In the genomic region with DNA sequence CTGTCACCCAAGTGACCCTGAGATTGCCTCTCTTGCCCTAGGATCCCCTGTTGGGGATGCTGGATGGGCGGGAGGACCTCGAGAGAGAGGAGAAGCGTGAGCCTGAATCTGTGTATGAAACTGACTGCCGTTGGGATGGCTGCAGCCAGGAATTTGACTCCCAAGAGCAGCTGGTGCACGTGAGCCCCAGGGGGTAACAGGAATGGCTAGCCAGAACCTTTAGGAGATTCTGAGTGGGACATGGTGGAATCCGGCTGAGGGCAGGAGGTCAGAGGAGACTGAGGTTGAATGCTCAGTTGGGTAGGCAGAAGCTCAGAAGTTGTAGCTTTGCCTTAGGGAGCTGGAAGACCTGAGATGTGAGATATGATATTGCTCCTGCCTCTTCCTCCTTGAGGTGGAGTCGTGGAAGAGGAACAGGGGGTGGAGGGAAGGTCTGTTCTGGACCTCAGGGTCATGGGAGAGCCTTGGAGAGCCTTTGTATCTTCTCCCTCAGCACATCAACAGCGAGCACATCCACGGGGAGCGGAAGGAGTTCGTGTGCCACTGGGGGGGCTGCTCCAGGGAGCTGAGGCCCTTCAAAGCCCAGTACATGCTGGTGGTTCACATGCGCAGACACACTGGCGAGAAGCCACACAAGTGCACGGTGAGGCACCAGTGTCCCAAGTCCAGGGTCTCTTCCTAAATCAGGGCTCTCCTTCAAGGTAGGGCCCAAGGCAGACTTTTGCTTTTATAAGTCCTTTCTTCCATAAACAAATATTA, we compare ENCODE assay signal across 25 cellular contexts. TPM values are rescaled to one million over a fixed set of nuclear protein-coding genes. Genes with fewer than 3 reads are reported as not detected.
DNase-seq lines count a peak whose midpoint lies in the region; ATAC-seq lines count a peak whose summit lies in the region.
"Had no signal": no experiment of that assay in that cellular context is flagged by ENCODE, and none has a peak within 500 bp of the region (broad histone marks: within the 10 kb centered on the region; RNA-seq: fewer than 3 reads in every experiment).

No MANE protein-coding gene starts in this region.

- peaks cover 7 to 11% of the 10 kb centered on the region in 2 donors for H3K27me3 Mint-ChIP-seq in CD4-positive, alpha-beta memory T cell
- H3K27me3 Mint-ChIP-seq in T-helper 17 cell, result peaks cover 10% of the 10 kb centered on the region
- peaks cover 0 to 11% (median 4%) of the 10 kb centered on the region in 5 donors for H3K27me3 Mint-ChIP-seq in naive thymus-derived CD4-positive, alpha-beta T cell
- H3K27me3 Mint-ChIP-seq: stimulated activated naive CD8-positive, alpha-beta T cell treated with anti-CD3 and anti-CD28 coated beads, Interleukin-15, Interleukin-2, amounts not matched to agents 100 ng/mL and 50 ng/mL, for 24 hours had no signal

- H3K27ac Mint-ChIP-seq in CD4-positive, alpha-beta memory T cell, result peak overlapping the region in 4 of 7 donors; percentile 18 to 56 (median 50)
- H3K27ac Mint-ChIP-seq in T-helper 17 cell, result peak overlapping the region; percentile 79
- peak overlapping the region in 8 of 9 donors; percentile 6 to 76 (median 66) for H3K27ac Mint-ChIP-seq in naive thymus-derived CD4-positive, alpha-beta T cell
- H3K27ac Mint-ChIP-seq: activated CD4-positive, alpha-beta memory T cell treated with anti-CD3 and anti-CD28 coated beads, Interleukin-2, amount 10 ng/mL, durations not matched to agents 7 days and 5 days; nephron; stimulated activated naive CD8-positive, alpha-beta T cell treated with anti-CD3 and anti-CD28 coated beads, Interleukin-15, Interleukin-2, amounts not matched to agents 100 ng/mL and 50 ng/mL, for 24 hours had no signal

- peaks cover 14 to 20% of the 10 kb centered on the region in 2 donors for H3K36me3 Mint-ChIP-seq in CD4-positive, alpha-beta memory T cell
- peaks cover 5% of the 10 kb centered on the region for H3K36me3 Mint-ChIP-seq in T-helper 17 cell (ENCODE audit: low read depth)
- peaks cover 11 to 25% (median 15%) of the 10 kb centered on the region in 5 donors for H3K36me3 Mint-ChIP-seq in naive thymus-derived CD4-positive, alpha-beta T cell

- POLR2A ChIA-PET in CD4-positive, alpha-beta memory T cell (lab: Charles Lee; ENCODE audit: partially characterized antibody), result interaction anchor here (0.9 to 9.6 kb wide), 3 partner anchors 12 to 354 kb away, joined by 3 to 225 read pairs (median 3); partner anchors contain the start of gene ARHGAP9
- POLR2A ChIA-PET in naive thymus-derived CD4-positive, alpha-beta T cell (lab: Charles Lee), result interaction anchor here (1.0 to 2.1 kb wide), 6 partner anchors 9 to 53 kb away, joined by 3 to 14 read pairs (median 6); partner anchors contain the start of genes ARHGAP9, INHBE and MARS1

- peaks cover 19% of the 10 kb centered on the region for H3K36me3 ChIP-seq in CD4-positive, alpha-beta memory T cell (ENCODE audit: insufficient read depth, low read length)
- H3K36me3 ChIP-seq in naive thymus-derived CD4-positive, alpha-beta T cell (ENCODE audit: control insufficient read depth in 2 of 3, insufficient read depth in 3 of 3, low read length in 3 of 3), result peaks cover 0 to 37% (median 3%) of the 10 kb centered on the region in 3 experiments
- H3K36me3 ChIP-seq: gastroesophageal sphincter had no signal

- H3K9me3 Mint-ChIP-seq in CD4-positive, alpha-beta memory T cell, result peaks cover 0 to 2% (median 0%) of the 10 kb centered on the region in 8 donors
- no peaks in the 10 kb centered on the region for H3K9me3 Mint-ChIP-seq in naive thymus-derived CD4-positive, alpha-beta T cell
- H3K9me3 Mint-ChIP-seq: activated CD4-positive, alpha-beta memory T cell treated with anti-CD3 and anti-CD28 coated beads, Interleukin-2, amount 10 ng/mL, durations not matched to agents 7 days and 5 days; nephron; stimulated activated naive CD8-positive, alpha-beta T cell treated with anti-CD3 and anti-CD28 coated beads, Interleukin-15, Interleukin-2, amounts not matched to agents 100 ng/mL and 50 ng/mL, for 24 hours had no signal

- H3K4me1 Mint-ChIP-seq in CD4-positive, alpha-beta memory T cell, result peaks cover 13 to 47% (median 18%) of the 10 kb centered on the region in 4 donors
- H3K4me1 Mint-ChIP-seq in T-helper 17 cell, result peaks cover 39% of the 10 kb centered on the region
- peaks cover 25 to 43% (median 34%) of the 10 kb centered on the region in 7 donors for H3K4me1 Mint-ChIP-seq in naive thymus-derived CD4-positive, alpha-beta T cell

- intact Hi-C loops in CD4-positive, alpha-beta memory T cell (cut with micrococcal nuclease), result no loop called here
- intact Hi-C loops in naive thymus-derived CD4-positive, alpha-beta T cell (cut with micrococcal nuclease), result no loop called here
- intact Hi-C loops in left cardiac atrium (cut with DNase I), result no loop called here

- no peak overlapping the region for H3K4me3 Mint-ChIP-seq in CD4-positive, alpha-beta memory T cell
- peak overlapping the region; percentile 64 for H3K4me3 Mint-ChIP-seq in T-helper 17 cell
- no peak overlapping the region for H3K4me3 Mint-ChIP-seq in naive thymus-derived CD4-positive, alpha-beta T cell
- H3K4me3 Mint-ChIP-seq: activated CD4-positive, alpha-beta memory T cell treated with anti-CD3 and anti-CD28 coated beads, Interleukin-2, amount 10 ng/mL, durations not matched to agents 7 days and 5 days; stimulated activated naive CD8-positive, alpha-beta T cell treated with anti-CD3 and anti-CD28 coated beads, Interleukin-15, Interleukin-2, amounts not matched to agents 100 ng/mL and 50 ng/mL, for 24 hours had no signal

- H3K4me3 ChIP-seq in CD4-positive, alpha-beta memory T cell (ENCODE audit: low read length in 2 of 2), result no peak overlapping the region
- H3K4me3 ChIP-seq in naive thymus-derived CD4-positive, alpha-beta T cell (ENCODE audit: low read length), result no peak overlapping the region
- H3K4me3 ChIP-seq: coronary artery, gastroesophageal sphincter, left lung had no signal

- H3K27me3 ChIP-seq in CD4-positive, alpha-beta memory T cell (ENCODE audit: insufficient read depth, low read length), result peaks cover 9% of the 10 kb centered on the region
- H3K27me3 ChIP-seq in naive thymus-derived CD4-positive, alpha-beta T cell (ENCODE audit: control insufficient read depth in 2 of 2, insufficient read depth in 2 of 2, low read length in 2 of 2), result no peaks in the 10 kb centered on the region

- CTCF ChIA-PET in CD4-positive, alpha-beta memory T cell (lab: Charles Lee; ENCODE audit: partially characterized antibody), result interaction anchor here (0.8 to 9.6 kb wide), 5 partner anchors 8 to 155 kb away, joined by 3 to 204 read pairs (median 3); partner anchors contain the start of genes ARHGAP9 and INHBE
- CTCF ChIA-PET in naive thymus-derived CD4-positive, alpha-beta T cell (lab: Charles Lee), result interaction anchor here (0.6 to 2.5 kb wide), 7 partner anchors 10 to 726 kb away, joined by 3 to 10 read pairs (median 3); no protein-coding TSS in a partner anchor

- no peak for DNase-seq in CD4-positive, alpha-beta memory T cell
- DNase-seq in T-helper 17 cell (no peak), left cardiac atrium (no peak), NCI-H187 (lab: John Stamatoyannopoulos, UW) (no peak), HK-2 (ENCODE audit: unreplicated experiment) (no peak)
- no peak for DNase-seq in naive thymus-derived CD4-positive, alpha-beta T cell
- DNase-seq: activated CD4-positive, alpha-beta memory T cell treated with anti-CD3 and anti-CD28 coated beads, Interleukin-2, amount 10 ng/mL, durations not matched to agents 7 days and 5 days; activated CD4-positive, CD25-positive, alpha-beta regulatory T cell; activated gamma-delta T cell treated with Interleukin-2 at 50 U/mL for 16 hours; activated T-cell treated with anti-CD3 and anti-CD28 coated beads for 4 hours; C1 segment of cervical spinal cord; hippocampal formation; IMR-90; left lung; NCI-H1092; NCI-H187 treated with DMSO at 0.1 percent for 48 hours; NCI-H526; SHP77 treated with DMSO at 0.1 percent for 48 hours had no signal

- no peaks in the 10 kb centered on the region for H3K9me3 ChIP-seq in CD4-positive, alpha-beta memory T cell (ENCODE audit: control insufficient read depth in 1 of 2, low read length in 2 of 2)
- H3K9me3 ChIP-seq in T-helper 17 cell (ENCODE audit: control insufficient read depth, low read length, poor library complexity, severe bottlenecking), result no peaks in the 10 kb centered on the region
- no peaks in the 10 kb centered on the region for H3K9me3 ChIP-seq in naive thymus-derived CD4-positive, alpha-beta T cell (ENCODE audit: control insufficient read depth in 2 of 3, low read length in 3 of 3)
- H3K9me3 ChIP-seq: gastroesophageal sphincter, left lung had no signal

- no peak overlapping the region for H3K27ac ChIP-seq in CD4-positive, alpha-beta memory T cell (ENCODE audit: low read depth, low read length)
- H3K27ac ChIP-seq in naive thymus-derived CD4-positive, alpha-beta T cell (ENCODE audit: low read depth, low read length), result no peak overlapping the region
- H3K27ac ChIP-seq: coronary artery, gastroesophageal sphincter, left lung had no signal

- ATAC-seq in T-helper 17 cell (no peak), left cardiac atrium (no peak)
- ATAC-seq in naive thymus-derived CD4-positive, alpha-beta T cell, result no peak
- ATAC-seq: gastroesophageal sphincter, left lung, sciatic nerve had no signal

- peaks cover 21% of the 10 kb centered on the region for H3K4me1 ChIP-seq in CD4-positive, alpha-beta memory T cell (ENCODE audit: insufficient read depth, low read length)
- H3K4me1 ChIP-seq in naive thymus-derived CD4-positive, alpha-beta T cell (ENCODE audit: control insufficient read depth in 2 of 2, insufficient read depth in 2 of 2, low read length in 2 of 2), result peaks cover 13 to 23% of the 10 kb centered on the region in 2 donors

RNA-seq across cellular contexts. Expression of gene GLI1, which starts 6.3 kb away (rescaled TPM):
- under 1 TPM; 0.30 to 0.35 TPM for total RNA-seq in CD4-positive, alpha-beta memory T cell
- not detected for polyA plus RNA-seq in CD4-positive, alpha-beta memory T cell
- total RNA-seq in T-helper 17 cell (under 1 TPM; 0.10 to 0.22 TPM), left cardiac atrium (1 to 10 TPM in 1 of 2 donors, under 1 TPM in 1; 0.97 to 1.2 TPM)
- 1 to 10 TPM in 2 of 5 experiments, under 1 TPM in 3; 0.39 to 1.4 (median 0.45) TPM for total RNA-seq in naive thymus-derived CD4-positive, alpha-beta T cell
- polyA plus RNA-seq in naive thymus-derived CD4-positive, alpha-beta T cell, result not detected

RNA-seq across cellular contexts. Expression of gene INHBE, which starts 10.8 kb away (rescaled TPM):
- not detected for total RNA-seq in CD4-positive, alpha-beta memory T cell
- not detected for polyA plus RNA-seq in CD4-positive, alpha-beta memory T cell
- total RNA-seq in T-helper 17 cell, result not detected
- under 1 TPM in 1 of 5 experiments, not detected in 4; 0.12 TPM for total RNA-seq in naive thymus-derived CD4-positive, alpha-beta T cell
- not detected for polyA plus RNA-seq in naive thymus-derived CD4-positive, alpha-beta T cell
- total RNA-seq in left cardiac atrium, result not detected
- total RNA-seq: gastroesophageal sphincter, mesenteric fat pad, sciatic nerve had no signal

RNA-seq across cellular contexts. Expression of gene ARHGAP9, which starts 13.7 kb away (rescaled TPM):
- total RNA-seq in CD4-positive, alpha-beta memory T cell, result 100 to 1,000 TPM; 266 to 278 TPM
- polyA plus RNA-seq in CD4-positive, alpha-beta memory T cell, result 100 to 1,000 TPM; 206 to 216 TPM
- total RNA-seq in T-helper 17 cell (100 to 1,000 TPM; 225 to 295 TPM), left cardiac atrium (10 to 100 TPM in 1 of 2 donors, 1 to 10 TPM in 1; 8.0 to 15.2 TPM)
- total RNA-seq in naive thymus-derived CD4-positive, alpha-beta T cell, result 100 to 1,000 TPM; 201 to 366 (median 347) TPM
- polyA plus RNA-seq in naive thymus-derived CD4-positive, alpha-beta T cell, result 100 to 1,000 TPM; 198 to 283 TPM

RNA-seq across cellular contexts. Expression of gene MARS1, which starts 21.9 kb away (rescaled TPM):
- total RNA-seq in CD4-positive, alpha-beta memory T cell, result 100 to 1,000 TPM; 224 to 242 TPM
- polyA plus RNA-seq in CD4-positive, alpha-beta memory T cell, result 100 to 1,000 TPM in 1 of 2 donors, 10 to 100 TPM in 1; 84.8 to 114 TPM
- total RNA-seq in T-helper 17 cell (100 to 1,000 TPM; 175 to 180 TPM), left cardiac atrium (100 to 1,000 TPM in 1 of 2 donors, 10 to 100 TPM in 1; 74.6 to 115 TPM)
- 100 to 1,000 TPM; 178 to 229 (median 197) TPM for total RNA-seq in naive thymus-derived CD4-positive, alpha-beta T cell
- 100 to 1,000 TPM in 1 of 2 donors, 10 to 100 TPM in 1; 86.0 to 118 TPM for polyA plus RNA-seq in naive thymus-derived CD4-positive, alpha-beta T cell

RNA-seq across cellular contexts. Expression of gene INHBC, which starts 31.3 kb away (rescaled TPM):
- not detected for total RNA-seq in CD4-positive, alpha-beta memory T cell
- polyA plus RNA-seq in CD4-positive, alpha-beta memory T cell, result not detected
- not detected for total RNA-seq in T-helper 17 cell
- total RNA-seq in naive thymus-derived CD4-positive, alpha-beta T cell, result under 1 TPM in 1 of 5 experiments, not detected in 4; 0.16 TPM
- not detected for polyA plus RNA-seq in naive thymus-derived CD4-positive, alpha-beta T cell
- total RNA-seq in left cardiac atrium, result not detected
- total RNA-seq: activated CD4-positive, alpha-beta memory T cell treated with anti-CD3 and anti-CD28 coated beads, Interleukin-2, amount 10 ng/mL, durations not matched to agents 7 days and 5 days; gastroesophageal sphincter; IMR-90; left lung; mesenteric fat pad; sciatic nerve had no signal
- polyA plus RNA-seq: AG04450 had no signal

Comparison
In these comparisons a context has a peak if more than half of its experiments do, and no peak if none do; other contexts are left out.
1. RNA of gene ARHGAP9, which starts 13.7 kb away (total RNA-seq): 201 to 366 TPM in naive thymus-derived CD4-positive, alpha-beta T cell, 225 to 295 TPM in T-helper 17 cell and 266 to 278 TPM in CD4-positive, alpha-beta memory T cell; 8.0 to 15.2 TPM in left cardiac atrium; every median in the first group is over 10 times any median in the second.
2. Peak in every context shown above with its lines, with median percentiles within 50 percentile points of each other: H3K27ac Mint-ChIP-seq.